In the genomic region with DNA sequence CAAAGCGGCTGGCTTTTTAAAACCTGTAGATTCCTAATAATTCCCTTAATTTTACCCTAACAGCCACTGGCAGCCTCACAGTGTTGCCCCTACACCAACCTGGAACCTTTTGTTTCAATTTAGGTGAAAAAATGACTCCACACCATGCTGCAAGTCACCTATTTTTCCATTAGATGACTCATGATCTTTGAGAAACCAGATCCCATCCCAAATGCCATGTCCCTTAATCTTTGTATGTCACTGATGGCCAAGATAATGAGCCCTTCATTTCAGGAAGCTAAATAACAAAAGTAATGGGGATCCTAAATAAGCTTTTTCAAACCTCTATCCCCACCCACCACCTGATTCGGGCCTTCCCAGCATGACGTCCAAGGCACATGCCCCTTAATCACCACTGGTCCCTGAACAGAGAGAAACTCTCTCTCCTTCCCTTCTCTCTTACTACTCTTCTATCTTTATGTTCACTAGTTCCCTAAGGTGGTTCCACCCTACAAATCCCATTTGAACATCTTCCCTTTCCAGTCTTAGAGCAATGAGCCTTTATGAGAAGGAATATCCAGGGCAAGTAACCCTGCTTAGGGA, we compare ENCODE assay signal across 1 cellular context.
TF ChIP-seq lines count a peak whose summit lies in the region.

No MANE protein-coding gene starts in this region.

TF ChIP-seq in HEK293, 187 proteins besides CTCF, POLR2A, EP300 and RAD21 (continued from another document):
- 0 out of 2 replicates have a peak, but pooled peaks have one; percentile 18 for TF ChIP-seq ZNF394 (tag by site-specific recombination; IDR thresholded peaks at IDR 0.05; ENCODE audit: borderline replicate concordance)
- TF ChIP-seq, protein P1, sequence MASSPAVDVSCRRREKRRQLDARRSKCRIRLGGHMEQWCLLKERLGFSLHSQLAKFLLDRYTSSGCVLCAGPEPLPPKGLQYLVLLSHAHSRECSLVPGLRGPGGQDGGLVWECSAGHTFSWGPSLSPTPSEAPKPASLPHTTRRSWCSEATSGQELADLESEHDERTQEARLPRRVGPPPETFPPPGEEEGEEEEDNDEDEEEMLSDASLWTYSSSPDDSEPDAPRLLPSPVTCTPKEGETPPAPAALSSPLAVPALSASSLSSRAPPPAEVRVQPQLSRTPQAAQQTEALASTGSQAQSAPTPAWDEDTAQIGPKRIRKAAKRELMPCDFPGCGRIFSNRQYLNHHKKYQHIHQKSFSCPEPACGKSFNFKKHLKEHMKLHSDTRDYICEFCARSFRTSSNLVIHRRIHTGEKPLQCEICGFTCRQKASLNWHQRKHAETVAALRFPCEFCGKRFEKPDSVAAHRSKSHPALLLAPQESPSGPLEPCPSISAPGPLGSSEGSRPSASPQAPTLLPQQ (tag by site-specific recombination; IDR thresholded peaks at IDR 0.05), result no peak
- no peak for TF ChIP-seq ZNF211 (tag by site-specific recombination; IDR thresholded peaks at IDR 0.05; ENCODE audit: low read depth)
- TF ChIP-seq BCL11A (tag by site-specific recombination; IDR thresholded peaks at IDR 0.05; ENCODE audit: low read depth), result no peak
- peak; percentile 46; the same call in 1 of the 2 replicates for TF ChIP-seq PRDM1 (tag by site-specific recombination; IDR thresholded peaks at IDR 0.05)
- no peak for TF ChIP-seq ZNF670 (tag by site-specific recombination; IDR thresholded peaks at IDR 0.05; ENCODE audit: low read depth)
- TF ChIP-seq TRIM28 (IDR thresholded peaks at IDR 0.05; ENCODE audit: borderline replicate concordance, low read length), result no peak
- 0 out of 2 replicates have a peak, but pooled peaks have one; percentile 33 for TF ChIP-seq ZNF596 (tag by site-specific recombination; IDR thresholded peaks at IDR 0.05)
- no peak for TF ChIP-seq ZNF112 (tag by site-specific recombination; IDR thresholded peaks at IDR 0.05)
- TF ChIP-seq SP7 (tag by site-specific recombination; IDR thresholded peaks at IDR 0.05), result peak; percentile 68
- no peak for TF ChIP-seq SCRT1 (tag by site-specific recombination; IDR thresholded peaks at IDR 0.05; ENCODE audit: borderline replicate concordance)
- TF ChIP-seq ZNF510 (tag by site-specific recombination; IDR thresholded peaks at IDR 0.05; ENCODE audit: insufficient replicate concordance), result no peak
- no peak for TF ChIP-seq ZNF391 (tag by site-specific recombination; IDR thresholded peaks at IDR 0.05; ENCODE audit: borderline replicate concordance, low read depth)
- no peak for TF ChIP-seq ZNF221 (tag by site-specific recombination; IDR thresholded peaks at IDR 0.05; ENCODE audit: borderline replicate concordance)
- no peak for TF ChIP-seq ZNF138 (tag by site-specific recombination; IDR thresholded peaks at IDR 0.05; ENCODE audit: borderline replicate concordance)
- TF ChIP-seq ZXDB (tag by site-specific recombination; IDR thresholded peaks at IDR 0.05), result no peak
- no peak for TF ChIP-seq KLF1 (tag by site-specific recombination; IDR thresholded peaks at IDR 0.05)
- no peak for TF ChIP-seq ZNF501 (tag by site-specific recombination; IDR thresholded peaks at IDR 0.05)
- peak; percentile 53 for TF ChIP-seq ZNF366 (tag by site-specific recombination; conservative IDR thresholded peaks at IDR 0.05)
- TF ChIP-seq, protein P2, sequence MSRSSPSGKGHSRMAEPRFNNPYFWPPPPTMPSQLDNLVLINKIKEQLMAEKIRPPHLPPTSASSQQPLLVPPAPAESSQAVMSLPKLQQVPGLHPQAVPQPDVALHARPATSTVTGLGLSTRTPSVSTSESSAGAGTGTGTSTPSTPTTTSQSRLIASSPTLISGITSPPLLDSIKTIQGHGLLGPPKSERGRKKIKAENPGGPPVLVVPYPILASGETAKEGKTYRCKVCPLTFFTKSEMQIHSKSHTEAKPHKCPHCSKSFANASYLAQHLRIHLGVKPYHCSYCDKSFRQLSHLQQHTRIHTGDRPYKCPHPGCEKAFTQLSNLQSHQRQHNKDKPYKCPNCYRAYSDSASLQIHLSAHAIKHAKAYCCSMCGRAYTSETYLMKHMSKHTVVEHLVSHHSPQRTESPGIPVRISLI (tag by site-specific recombination; IDR thresholded peaks at IDR 0.05), result no peak
- no peak for TF ChIP-seq ZNF324 (tag by site-specific recombination; IDR thresholded peaks at IDR 0.05)
- no peak for TF ChIP-seq KLF9 (tag by site-specific recombination; IDR thresholded peaks at IDR 0.05; ENCODE audit: low read depth)
- 0 out of 2 replicates have a peak, but pooled peaks have one; percentile 44 for TF ChIP-seq MZF1 (tag by site-specific recombination; IDR thresholded peaks at IDR 0.05; ENCODE audit: borderline replicate concordance)
- TF ChIP-seq, protein P3, sequence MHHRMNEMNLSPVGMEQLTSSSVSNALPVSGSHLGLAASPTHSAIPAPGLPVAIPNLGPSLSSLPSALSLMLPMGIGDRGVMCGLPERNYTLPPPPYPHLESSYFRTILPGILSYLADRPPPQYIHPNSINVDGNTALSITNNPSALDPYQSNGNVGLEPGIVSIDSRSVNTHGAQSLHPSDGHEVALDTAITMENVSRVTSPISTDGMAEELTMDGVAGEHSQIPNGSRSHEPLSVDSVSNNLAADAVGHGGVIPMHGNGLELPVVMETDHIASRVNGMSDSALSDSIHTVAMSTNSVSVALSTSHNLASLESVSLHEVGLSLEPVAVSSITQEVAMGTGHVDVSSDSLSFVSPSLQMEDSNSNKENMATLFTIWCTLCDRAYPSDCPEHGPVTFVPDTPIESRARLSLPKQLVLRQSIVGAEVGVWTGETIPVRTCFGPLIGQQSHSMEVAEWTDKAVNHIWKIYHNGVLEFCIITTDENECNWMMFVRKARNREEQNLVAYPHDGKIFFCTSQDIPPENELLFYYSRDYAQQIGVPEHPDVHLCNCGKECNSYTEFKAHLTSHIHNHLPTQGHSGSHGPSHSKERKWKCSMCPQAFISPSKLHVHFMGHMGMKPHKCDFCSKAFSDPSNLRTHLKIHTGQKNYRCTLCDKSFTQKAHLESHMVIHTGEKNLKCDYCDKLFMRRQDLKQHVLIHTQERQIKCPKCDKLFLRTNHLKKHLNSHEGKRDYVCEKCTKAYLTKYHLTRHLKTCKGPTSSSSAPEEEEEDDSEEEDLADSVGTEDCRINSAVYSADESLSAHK (tag by site-specific recombination; IDR thresholded peaks at IDR 0.05), result no peak
- TF ChIP-seq ZFP41 (tag by site-specific recombination; IDR thresholded peaks at IDR 0.05; ENCODE audit: borderline replicate concordance), result no peak
- no peak for TF ChIP-seq ZNF416 (tag by site-specific recombination; IDR thresholded peaks at IDR 0.05)
- TF ChIP-seq ZNF140 (tag by site-specific recombination; IDR thresholded peaks at IDR 0.05), result no peak
- TF ChIP-seq ZNF623 (tag by site-specific recombination; IDR thresholded peaks at IDR 0.05), result 0 out of 2 replicates have a peak, but pooled peaks have one; percentile 8
- no peak for TF ChIP-seq ZNF514 (tag by site-specific recombination; IDR thresholded peaks at IDR 0.05)
- TF ChIP-seq ZNF214 (tag by site-specific recombination; IDR thresholded peaks at IDR 0.05; ENCODE audit: borderline replicate concordance), result no peak
- no peak for TF ChIP-seq ZNF624 (tag by site-specific recombination; IDR thresholded peaks at IDR 0.05)
- no peak for TF ChIP-seq ZFP37 (tag by site-specific recombination; IDR thresholded peaks at IDR 0.05)
- TF ChIP-seq ZNF629 (tag by site-specific recombination; IDR thresholded peaks at IDR 0.05), result peak; percentile 63; the same call in 1 of the 2 replicates
- TF ChIP-seq ZNF335 (tag by site-specific recombination; conservative IDR thresholded peaks at IDR 0.05), result 0 out of 2 replicates have a peak, but pooled peaks have one; percentile 17
- TF ChIP-seq ZNF561 (tag by site-specific recombination; IDR thresholded peaks at IDR 0.05; ENCODE audit: borderline replicate concordance), result no peak
TF ChIP-seq in HEK293: peak in this region for 12.
